In genomic region chr4:42562016-42562415, GRCh38 we compare ENCODE assay signal across 27 cellular contexts.
"Had no signal": no experiment of that assay in that cellular context is flagged by ENCODE, and none has a peak within 500 bp of the region (broad histone marks: within the 10 kb centered on the region; RNA-seq: fewer than 3 reads in every experiment).

No MANE protein-coding gene starts in this region.

- H3K4me1 Mint-ChIP-seq: activated B cell treated with CpG ODN at 0.5 μM for 24 hours; activated CD4-positive, alpha-beta T cell treated with anti-CD3 and anti-CD28 coated beads, Interleukin-2, amount 10 ng/mL, durations not matched to agents 24 days and 14 days; brain had no signal

- H3K4me3 Mint-ChIP-seq: activated B cell treated with CpG ODN at 0.5 μM for 24 hours; activated CD4-positive, alpha-beta T cell treated with anti-CD3 and anti-CD28 coated beads, Interleukin-2, amount 10 ng/mL, durations not matched to agents 24 days and 14 days; activated naive CD4-positive, alpha-beta T cell treated with anti-CD3 and anti-CD28 coated beads for 36 hours; activated naive CD8-positive, alpha-beta T cell; activated T-cell treated with anti-CD3 and anti-CD28 coated beads, Interleukin-2, amount 50 U/mL, for 4 hours; brain had no signal

- H3K36me3 ChIP-seq: SJCRH30 had no signal

- H3K9me3 Mint-ChIP-seq: activated B cell treated with CpG ODN at 0.5 μM for 24 hours; activated CD4-positive, alpha-beta T cell treated with anti-CD3 and anti-CD28 coated beads, Interleukin-2, amount 10 ng/mL, durations not matched to agents 24 days and 14 days; activated naive CD4-positive, alpha-beta T cell treated with anti-CD3 and anti-CD28 coated beads for 36 hours; activated T-cell treated with anti-CD3 and anti-CD28 coated beads, Interleukin-2, amount 50 U/mL, for 4 hours had no signal

- H3K4me3 ChIP-seq: K562, SJCRH30 had no signal

- H3K27ac ChIP-seq: SJCRH30 had no signal

- H3K27me3 Mint-ChIP-seq: activated B cell treated with CpG ODN at 0.5 μM for 24 hours; activated CD4-positive, alpha-beta T cell treated with anti-CD3 and anti-CD28 coated beads, Interleukin-2, amount 10 ng/mL, durations not matched to agents 24 days and 14 days; activated naive CD8-positive, alpha-beta T cell; brain had no signal

- DNase-seq: activated B cell treated with CpG ODN at 0.5 μM for 24 hours; activated CD4-positive, alpha-beta T cell treated with anti-CD3 and anti-CD28 coated beads for 1 hour; activated CD4-positive, alpha-beta T cell treated with anti-CD3 and anti-CD28 coated beads, Interleukin-2, amount 10 ng/mL, durations not matched to agents 24 days and 14 days; activated CD4-positive, alpha-beta T cell treated with anti-CD3 and anti-CD28 coated beads, Interleukin-2, amount 50 U/mL, for 48 hours; activated gamma-delta T cell; activated naive CD4-positive, alpha-beta T cell treated with anti-CD3 and anti-CD28 coated beads for 36 hours; activated T-cell treated with anti-CD3 and anti-CD28 coated beads, Interleukin-2, amount 50 U/mL, for 4 hours; amygdala; Karpas-422; NCI-H1105 treated with DMSO at 0.1 percent for 48 hours; NCI-H1436 treated with DMSO at 0.1 percent for 48 hours; NCI-H187; NCI-H2081; NCI-H510A treated with DMSO at 0.1 percent for 48 hours; NCI-H69; NK-92 treated with Interleukin-12 subunit alpha and Interleukin-12 subunit beta, amount 100 ng/mL, for 24 hours; OCI-M1; Right ventricle myocardium superior; RPMI8226; SJCRH30; T-helper 2 cell; T1000 had no signal

- H3K27ac Mint-ChIP-seq: activated B cell treated with CpG ODN at 0.5 μM for 24 hours; activated CD4-positive, alpha-beta T cell treated with anti-CD3 and anti-CD28 coated beads, Interleukin-2, amount 10 ng/mL, durations not matched to agents 24 days and 14 days; activated naive CD4-positive, alpha-beta T cell treated with anti-CD3 and anti-CD28 coated beads for 36 hours; activated naive CD8-positive, alpha-beta T cell; brain had no signal

- ATAC-seq: activated T-cell treated with anti-CD3 and anti-CD28 coated beads, Interleukin-2, amount 50 U/mL, for 4 hours; K562; Panc1; SK-N-SH treated with all-trans-retinoic acid at 6 μM for 48 hours had no signal

- H3K9me3 ChIP-seq: SJCRH30 had no signal

- H3K4me1 ChIP-seq: SJCRH30 had no signal

- H3K27me3 ChIP-seq: SJCRH30 had no signal
